In genomic region chr17:60526726-60527125, GRCh38 we compare ENCODE assay signal across 8 cellular contexts. TPM values are rescaled to one million over a fixed set of nuclear protein-coding genes. Genes with fewer than 3 reads are reported as not detected.
A peak's percentile ranks its signal among the peaks of the same experiment; 100 is the strongest.
DNase-seq lines count a peak whose midpoint lies in the region; ATAC-seq and TF ChIP-seq lines count a peak whose summit lies in the region.

No MANE protein-coding gene starts in this region.

- H3K4me3 ChIP-seq in Peyer's patch, result peak overlapping the region; percentile 69 to 98 (median 89)
- H3K4me3 ChIP-seq in esophagus squamous epithelium, result peak overlapping the region; percentile 69 to 94 (median 91)
- H3K4me3 ChIP-seq in trophoblast cell (ENCODE audit: low read depth, low read length), result no peak overlapping the region

- no peak overlapping the region for H4K8ac ChIP-seq in trophoblast cell (ENCODE audit: low read depth, low read length)

- no peak overlapping the region for H4K12ac ChIP-seq in trophoblast cell (ENCODE audit: low read depth, low read length)

- H3K18ac ChIP-seq in trophoblast cell (ENCODE audit: low read length), result no peak overlapping the region

- H3K14ac ChIP-seq in trophoblast cell (ENCODE audit: low read length), result no peak overlapping the region

- H3K9ac ChIP-seq in ES-I3 (ENCODE audit: low read depth, low read length) (peak overlapping the region; percentile 97), trophoblast cell (ENCODE audit: low read length) (no peak overlapping the region)

- H2BK120ac ChIP-seq in trophoblast cell (ENCODE audit: insufficient read depth, low read length, poor library complexity), result no peak overlapping the region

- H2AFZ ChIP-seq in trophoblast cell (ENCODE audit: insufficient read depth, low read length, poor library complexity), result no peak overlapping the region

- H3K4ac ChIP-seq in trophoblast cell (ENCODE audit: low read depth, low read length), result peak overlapping the region; percentile 50

- 0 out of 2 replicates have a peak, but pooled peaks cover 2% of the 10 kb centered on the region for H3K9me3 ChIP-seq in ES-I3 (ENCODE audit: control insufficient read depth, insufficient read depth, low read length)
- H3K9me3 ChIP-seq in Peyer's patch, result no peaks in the 10 kb centered on the region
- H3K9me3 ChIP-seq in esophagus squamous epithelium, result no peaks in the 10 kb centered on the region
- H3K9me3 ChIP-seq in trophoblast cell (ENCODE audit: insufficient read depth, low read depth, low read length), result no peaks in the 10 kb centered on the region

- no peak for DNase-seq in Peyer's patch
- no peak for DNase-seq in esophagus squamous epithelium (lab: John Stamatoyannopoulos, UW)
- peak in 1 of 2 donors; percentile 37 for DNase-seq in trophoblast cell
- no peak for DNase-seq in anterior cingulate cortex (lab: John Stamatoyannopoulos, UW)
- DNase-seq in H4 (ENCODE audit: low spot score), result no peak
- no peak for DNase-seq in activated CD8-positive, alpha-beta memory T cell treated with anti-CD3 and anti-CD28 coated beads, Interleukin-2, amount 50 U/mL, for 4 hours

- no peak overlapping the region for H4K91ac ChIP-seq in trophoblast cell (ENCODE audit: low read depth, low read length)

- TF ChIP-seq POLR2A in Peyer's patch (IDR thresholded peaks at IDR 0.05), result no peak
- TF ChIP-seq POLR2A in esophagus squamous epithelium (IDR thresholded peaks at IDR 0.05), result no peak

- intact Hi-C loops in esophagus squamous epithelium (cut with DNase I), result no loop called here

- H3K4me1 ChIP-seq in ES-I3 (ENCODE audit: insufficient read depth, low read length), result no peaks in the 10 kb centered on the region
- H3K4me1 ChIP-seq in Peyer's patch, result peaks cover 0 to 20% (median 9%) of the 10 kb centered on the region in 4 donors
- H3K4me1 ChIP-seq in esophagus squamous epithelium, result peaks cover 3 to 42% (median 4%) of the 10 kb centered on the region in 3 donors
- peaks cover 7 to 9% of the 10 kb centered on the region in 2 experiments for H3K4me1 ChIP-seq in trophoblast cell (ENCODE audit: control insufficient read depth in 1 of 2, insufficient read depth in 2 of 2, low read length in 2 of 2)

- H2BK12ac ChIP-seq in trophoblast cell (ENCODE audit: low read length), result no peak overlapping the region

- ATAC-seq in HG02885 (IDR thresholded peaks at IDR 0.05; ENCODE audit: poor library complexity, unreplicated experiment), result no peak

- 7 to 16% methylated on average over 6 of the region's 6 CpGs for WGBS in esophagus squamous epithelium, 2 donors
- no CpG with 5 or more reads among the region's 6 CpGs for WGBS in trophoblast cell (ENCODE audit: extremely low coverage, insufficient coverage, insufficient read length)

- H2BK5ac ChIP-seq in trophoblast cell (ENCODE audit: low read depth, low read length, poor library complexity), result no peak overlapping the region

- peaks cover 18% of the 10 kb centered on the region for H3K79me2 ChIP-seq in trophoblast cell (ENCODE audit: control insufficient read depth, insufficient read depth, low read length, poor library complexity)

- TF ChIP-seq CTCF in Peyer's patch (IDR thresholded peaks at IDR 0.05) (no peak), esophagus squamous epithelium (IDR thresholded peaks at IDR 0.05) (no peak)

- H3K79me1 ChIP-seq in trophoblast cell (ENCODE audit: low read length), result peaks cover 21% of the 10 kb centered on the region

- peak overlapping the region; percentile 78 for H3K4me2 ChIP-seq in trophoblast cell (ENCODE audit: low read length)

- H3K36me3 ChIP-seq in ES-I3 (ENCODE audit: insufficient read depth, low read length) (peaks cover 3% of the 10 kb centered on the region; the same call in 1 of the 2 replicates), Peyer's patch (no peaks in the 10 kb centered on the region), esophagus squamous epithelium (no peaks in the 10 kb centered on the region), trophoblast cell (ENCODE audit: control insufficient read depth in 1 of 2, insufficient read depth in 2 of 2, low read length in 2 of 2) (peaks cover 0 to 3% of the 10 kb centered on the region in 2 experiments)

- peak overlapping the region in 3 of 4 donors; percentile 97 to 99 (median 97) for H3K27ac ChIP-seq in Peyer's patch
- peak overlapping the region in 3 of 4 donors; percentile 97 to 99 (median 99) for H3K27ac ChIP-seq in esophagus squamous epithelium
- H3K27ac ChIP-seq in trophoblast cell (ENCODE audit: low read depth, low read length), result no peak overlapping the region

- H3K23ac ChIP-seq in trophoblast cell (ENCODE audit: low read length), result no peak overlapping the region

- H2AK5ac ChIP-seq in trophoblast cell (ENCODE audit: low read length), result no peak overlapping the region

- H3K27me3 ChIP-seq in Peyer's patch (no peaks in the 10 kb centered on the region), esophagus squamous epithelium (no peaks in the 10 kb centered on the region), trophoblast cell (ENCODE audit: insufficient read depth, low read length) (no peaks in the 10 kb centered on the region)

RNA-seq across cellular contexts. Expression of gene APPBP2, which starts 0.7 kb away (rescaled TPM):
- 10 to 100 TPM; 14.0 to 18.4 (median 15.4) TPM for total RNA-seq in Peyer's patch
- total RNA-seq in esophagus squamous epithelium, result 10 to 100 TPM in 3 of 4 donors, 1 to 10 TPM in 1; 9.7 to 26.3 (median 16.0) TPM
- polyA plus RNA-seq in trophoblast cell (2013), result 42.0 and 42.7 TPM in 2 replicates
- total RNA-seq in H4 (2014; rRNA removed; shearing (Covaris generic)), result 24.7 and 33.0 TPM in 2 replicates
